ENCODE assay signal across 8 cellular contexts in genomic region chr14:95774265-95775160, GRCh38.
DNase-seq lines count a peak whose midpoint lies in the region; ATAC-seq lines count a peak whose summit lies in the region.

No MANE protein-coding gene starts in this region.

- intact Hi-C loops in left ventricle myocardium superior (cut with micrococcal nuclease): loop anchor here (10.0 kb wide), 1 partner anchor 210 kb away; no protein-coding TSS in a partner anchor
- intact Hi-C loops in right cardiac atrium (cut with DNase I): loop anchor here (5.0 to 10.0 kb wide), 2 partner anchors 210 to 212 kb away; no protein-coding TSS in a partner anchor

- DNase-seq in left ventricle myocardium superior (no peak), right cardiac atrium (no peak), NCI-H187 treated with DMSO at 0.1 percent for 48 hours (lab: John Stamatoyannopoulos, UW) (peak; percentile 18), dermis microvascular lymphatic vessel endothelial cell (ENCODE audit: low read depth in 2 of 2) (peak; percentile 34 to 53), mucosa of gallbladder (ENCODE audit: low spot score) (peak; percentile 49)
- DNase-seq in activated CD4-positive, alpha-beta T cell treated with anti-CD3 and anti-CD28 coated beads for 4 hours: peak; percentile 23 to 54
- DNase-seq in stimulated activated naive CD4-positive, alpha-beta T cell (lab: John Stamatoyannopoulos, UW): peak; percentile 4 to 52 (median 18)

- H3K4me3 ChIP-seq in right cardiac atrium (ENCODE audit: low read length): no peak overlapping the region

- no peak overlapping the region for H3K27ac ChIP-seq in right cardiac atrium (ENCODE audit: low read length)

- 61% methylated on average over 28 of the region's 28 CpGs for WGBS in right cardiac atrium

- no peaks in the 10 kb centered on the region for H3K4me1 ChIP-seq in right cardiac atrium (ENCODE audit: control insufficient read depth, insufficient read depth, low read length)

- no peaks in the 10 kb centered on the region for H3K9me3 ChIP-seq in right cardiac atrium (ENCODE audit: control insufficient read depth, low read length)

- peak; percentile 24 for ATAC-seq in left ventricle myocardium superior
- ATAC-seq in right cardiac atrium: no peak
- no peak for ATAC-seq in HG03159 (IDR thresholded peaks at IDR 0.05; ENCODE audit: unreplicated experiment)

- no peaks in the 10 kb centered on the region for H3K27me3 ChIP-seq in right cardiac atrium (ENCODE audit: control insufficient read depth, insufficient read depth)

Comparison
In these comparisons a context has a peak if more than half of its experiments do, and no peak if none do; other contexts are left out.
1. DNase-seq: peak in NCI-H187 treated with DMSO at 0.1 percent for 48 hours (single experiment), activated CD4-positive, alpha-beta T cell treated with anti-CD3 and anti-CD28 coated beads for 4 hours (2 of 2), dermis microvascular lymphatic vessel endothelial cell (2 of 2), mucosa of gallbladder (single experiment) and stimulated activated naive CD4-positive, alpha-beta T cell (6 of 6); none in left ventricle myocardium superior (single experiment) and right cardiac atrium (0 of 3).